ENCODE assay signal across 9 cellular contexts in the genomic region with DNA sequence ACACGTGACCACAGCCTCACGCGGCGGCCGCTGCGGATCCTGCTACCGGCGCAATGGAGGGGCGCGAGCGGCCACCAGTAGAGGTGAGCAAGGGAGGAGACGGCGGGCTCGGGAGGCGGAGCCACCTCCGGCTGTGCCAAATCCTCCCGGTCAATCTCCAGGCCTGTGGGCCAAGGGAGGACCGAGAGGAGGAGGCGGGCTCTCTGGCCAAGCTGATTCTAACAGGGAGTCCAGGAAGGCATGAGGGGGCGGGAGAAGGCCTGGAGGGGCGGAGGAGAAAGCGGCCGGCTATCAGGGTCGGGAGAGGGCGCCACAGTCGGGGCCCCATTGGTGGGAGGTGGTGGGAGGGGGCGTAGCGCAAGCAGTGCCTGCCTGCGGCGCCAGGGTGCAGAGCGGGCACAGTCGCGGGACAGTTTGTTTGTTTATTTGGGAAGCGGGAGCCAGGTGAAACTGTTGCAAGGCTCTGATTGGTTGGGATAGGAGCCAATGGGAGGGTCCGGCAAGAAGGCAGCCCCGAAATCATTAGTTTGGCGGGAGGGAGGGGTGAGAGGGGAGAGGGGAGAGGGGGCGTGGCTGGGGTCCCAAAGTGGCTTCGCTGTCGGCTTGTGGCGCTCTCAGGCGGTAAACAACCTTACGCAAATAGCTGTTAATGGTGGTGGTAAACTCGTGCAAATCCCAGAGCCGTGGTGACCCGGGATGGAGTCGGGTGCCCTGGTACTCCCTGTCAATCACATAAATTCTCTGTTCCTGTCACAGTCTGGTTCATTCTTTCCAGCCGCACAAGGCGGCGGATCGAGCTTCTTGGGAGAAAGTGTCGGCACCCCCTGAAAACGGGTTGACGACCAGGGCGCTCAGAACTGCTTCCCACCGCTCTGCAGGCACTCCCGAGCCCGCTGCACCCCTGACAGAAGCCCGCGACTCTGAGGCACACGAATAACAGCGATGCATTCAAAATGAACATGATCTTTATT. TPM values are rescaled to one million over a fixed set of nuclear protein-coding genes. Genes with fewer than 3 reads are reported as not detected.
DNase-seq lines count a peak whose midpoint lies in the region; ATAC-seq and TF ChIP-seq lines count a peak whose summit lies in the region.
"Had no signal": no experiment of that assay in that cellular context is flagged by ENCODE, and none has a peak within 500 bp of the region (broad histone marks: within the 10 kb centered on the region; RNA-seq: fewer than 3 reads in every experiment).

A gene (minus strand): TSS at position 55 of the 971 bp plus-strand sequence.

- no peaks in the 10 kb centered on the region for H3K36me3 Mint-ChIP-seq in activated naive CD4-positive, alpha-beta T cell treated with anti-CD3 and anti-CD28 coated beads, Interleukin-2, amount 50 U/mL, for 24 hours
- no peaks in the 10 kb centered on the region for H3K36me3 Mint-ChIP-seq in activated naive CD4-positive, alpha-beta T cell treated with anti-CD3 and anti-CD28 coated beads, Interleukin-2, amount 50 U/mL, for 72 hours

- no peak for TF ChIP-seq CTCF in WI38 (IDR thresholded peaks at IDR 0.05; ENCODE audit: low read depth, low read length)

- H3K9me3 Mint-ChIP-seq in activated naive CD4-positive, alpha-beta T cell treated with anti-CD3 and anti-CD28 coated beads, Interleukin-2, amount 50 U/mL, for 24 hours = no peaks in the 10 kb centered on the region
- no peaks in the 10 kb centered on the region for H3K9me3 Mint-ChIP-seq in activated naive CD4-positive, alpha-beta T cell treated with anti-CD3 and anti-CD28 coated beads, Interleukin-2, amount 50 U/mL, for 72 hours

- H3K27ac ChIP-seq in substantia nigra (ENCODE audit: low read depth, low read length, poor library complexity, severe bottlenecking) = no peak within 1 kb of the TSS

- ATAC-seq in activated naive CD4-positive, alpha-beta T cell treated with anti-CD3 and anti-CD28 coated beads, Interleukin-2, amount 50 U/mL, for 72 hours = no peak
- no peak for ATAC-seq in HG02678 (IDR thresholded peaks at IDR 0.05; ENCODE audit: unreplicated experiment)
- ATAC-seq in GM19455 (IDR thresholded peaks at IDR 0.05; ENCODE audit: unreplicated experiment) = no peak

- no peak within 1 kb of the TSS for H3K27ac Mint-ChIP-seq in activated naive CD4-positive, alpha-beta T cell treated with anti-CD3 and anti-CD28 coated beads, Interleukin-2, amount 50 U/mL, for 24 hours
- H3K27ac Mint-ChIP-seq in activated naive CD4-positive, alpha-beta T cell treated with anti-CD3 and anti-CD28 coated beads, Interleukin-2, amount 50 U/mL, for 72 hours = no peak within 1 kb of the TSS

- H3K4me3 Mint-ChIP-seq in activated naive CD4-positive, alpha-beta T cell treated with anti-CD3 and anti-CD28 coated beads, Interleukin-2, amount 50 U/mL, for 24 hours = peak within 1 kb of the TSS; percentile 47

- H3K4me1 Mint-ChIP-seq in activated naive CD4-positive, alpha-beta T cell treated with anti-CD3 and anti-CD28 coated beads, Interleukin-2, amount 50 U/mL, for 24 hours = no peaks in the 10 kb centered on the region

- peak within 1 kb of the TSS; percentile 41 for H3K4me3 ChIP-seq in WI38 (ENCODE audit: low read depth, low read length)

- peaks cover 22% of the 10 kb centered on the region for H3K27me3 Mint-ChIP-seq in activated naive CD4-positive, alpha-beta T cell treated with anti-CD3 and anti-CD28 coated beads, Interleukin-2, amount 50 U/mL, for 24 hours

- DNase-seq in activated naive CD4-positive, alpha-beta T cell treated with anti-CD3 and anti-CD28 coated beads, Interleukin-2, amount 50 U/mL, for 72 hours (ENCODE audit: low spot score in 2 of 2) = no peak
- DNase-seq in iPS-NIHi11 (ENCODE audit: low spot score) (peak; percentile 72), substantia nigra (lab: John Stamatoyannopoulos, UW) (peak in 25 of 49 donors; percentile 0 to 53 (median 15)), SHP77 treated with DMSO at 0.1 percent for 48 hours (lab: John Stamatoyannopoulos, UW) (no peak)

RNA-seq across cellular contexts. Expression of the gene that starts here (rescaled TPM):
- total RNA-seq in activated naive CD4-positive, alpha-beta T cell treated with anti-CD3 and anti-CD28 coated beads, Interleukin-2, amount 50 U/mL, for 72 hours = not detected
- total RNA-seq: activated CD8-positive, alpha-beta memory T cell treated with anti-CD3 and anti-CD28 coated beads for 36 hours had no signal

Comparison
In these comparisons a context has a peak if more than half of its experiments do, and no peak if none do; other contexts are left out.
1. DNase-seq: peak in iPS-NIHi11 (single experiment) and substantia nigra (25 of 49); none in activated naive CD4-positive, alpha-beta T cell treated with anti-CD3 and anti-CD28 coated beads, Interleukin-2, amount 50 U/mL, for 72 hours (0 of 2) and SHP77 treated with DMSO at 0.1 percent for 48 hours (single experiment).